ENCODE assay signal across 22 cellular contexts in genomic region chr19:5062195-5062594, GRCh38.
"Had no signal": no experiment of that assay in that cellular context is flagged by ENCODE, and none has a peak within 500 bp of the region (broad histone marks: within the 10 kb centered on the region; RNA-seq: fewer than 3 reads in every experiment).

No MANE protein-coding gene starts in this region.

- H3K27me3 ChIP-seq: colonic mucosa, esophagus squamous epithelium, neutrophil, pancreas, spleen, testis, tibial artery had no signal

- H3K9me3 Mint-ChIP-seq: type B pancreatic cell had no signal

- H3K4me3 ChIP-seq: colonic mucosa, esophagus squamous epithelium, lower lobe of right lung, pancreas, skin epidermis, spleen, testis, tibial artery had no signal

- H3K36me3 ChIP-seq: colonic mucosa had no signal

- H3K27ac ChIP-seq: colonic mucosa, esophagus squamous epithelium, lower lobe of right lung, neutrophil, pancreas, spleen, testis, tibial artery had no signal

- H3K4me3 Mint-ChIP-seq: dendritic cell treated with granulocyte-macrophage colony-stimulating factor and Interleukin-4, amounts not matched to agents 40 ng/mL and 50 ng/mL, for 4 days; endodermal cell; naive thymus-derived CD8-positive, alpha-beta T cell; nephron progenitor cell; stimulated activated memory B cell treated with anti-CD40 and anti-IgM and Interleukin-4, amounts not matched to agents 10 μg/mL and 1 μg/mL and 100 μg/mL, for 72 hours; type B pancreatic cell had no signal

- H3K27me3 Mint-ChIP-seq: dendritic cell treated with granulocyte-macrophage colony-stimulating factor and Interleukin-4, amounts not matched to agents 40 ng/mL and 50 ng/mL, for 4 days; naive thymus-derived CD8-positive, alpha-beta T cell; stimulated activated memory B cell treated with anti-CD40 and anti-IgM and Interleukin-4, amounts not matched to agents 10 μg/mL and 1 μg/mL and 100 μg/mL, for 72 hours; type B pancreatic cell had no signal

- ATAC-seq: left ventricle myocardium superior; lower lobe of right lung; naive thymus-derived CD8-positive, alpha-beta T cell; pancreas; stimulated activated memory B cell treated with anti-CD40 and anti-IgM and Interleukin-4, amounts not matched to agents 10 μg/mL and 1 μg/mL and 100 μg/mL, for 72 hours; stimulated activated naive CD8-positive, alpha-beta T cell treated with anti-CD3 and anti-CD28 coated beads, Interleukin-15, Interleukin-2, amounts not matched to agents 100 U/mL and 50 U/mL, for 24 hours had no signal

- H3K4me1 ChIP-seq: colonic mucosa, esophagus squamous epithelium, lower lobe of right lung, pancreas, spleen had no signal

- H3K27ac Mint-ChIP-seq: dendritic cell treated with granulocyte-macrophage colony-stimulating factor and Interleukin-4, amounts not matched to agents 40 ng/mL and 50 ng/mL, for 4 days; endodermal cell; nephron progenitor cell; stimulated activated memory B cell treated with anti-CD40 and anti-IgM and Interleukin-4, amounts not matched to agents 10 μg/mL and 1 μg/mL and 100 μg/mL, for 72 hours; type B pancreatic cell had no signal

- DNase-seq: colonic mucosa; effector CD8-positive, alpha-beta T cell; endodermal cell; erythroblast; esophagus squamous epithelium; foreskin melanocyte; left ventricle myocardium superior; lower lobe of right lung; naive thymus-derived CD8-positive, alpha-beta T cell; nephron progenitor cell; pancreas; spleen; stimulated activated CD4-positive, alpha-beta T cell treated with anti-CD3 and anti-CD28 coated beads, Interleukin-4, amount 100 ng/mL, for 4 hours; stimulated activated naive CD8-positive, alpha-beta T cell treated with anti-CD3 and anti-CD28 coated beads, Interleukin-15, Interleukin-2, amounts not matched to agents 100 U/mL and 50 U/mL, for 24 hours; substantia nigra; testis; tibial artery had no signal

- H3K9me3 ChIP-seq: colonic mucosa, esophagus squamous epithelium, neutrophil, pancreas, testis had no signal

- H3K4me1 Mint-ChIP-seq: endodermal cell; stimulated activated memory B cell treated with anti-CD40 and anti-IgM and Interleukin-4, amounts not matched to agents 10 μg/mL and 1 μg/mL and 100 μg/mL, for 72 hours had no signal
